In the genomic region with DNA sequence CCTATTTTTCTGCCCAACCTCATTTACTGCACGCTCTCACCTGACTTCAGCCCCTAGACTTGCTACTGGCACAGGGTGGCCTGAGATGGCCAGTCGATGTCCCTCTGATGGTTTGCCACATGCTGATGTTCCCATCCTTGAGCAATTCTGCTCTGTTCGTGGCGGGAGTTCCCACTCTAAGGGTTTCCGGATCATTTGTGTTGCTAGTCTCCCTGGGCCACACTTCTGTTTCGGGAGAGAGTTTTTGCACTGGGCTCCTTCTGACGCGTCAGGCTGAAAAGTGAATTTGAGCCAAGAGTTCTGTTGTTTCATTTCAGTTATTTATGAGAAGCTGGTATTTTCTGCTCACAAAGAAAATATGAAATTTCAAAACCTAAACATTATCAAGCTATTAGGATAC, we compare ENCODE assay signal across 28 cellular contexts.
"Had no signal": no experiment of that assay in that cellular context is flagged by ENCODE, and none has a peak within 500 bp of the region (broad histone marks: within the 10 kb centered on the region; RNA-seq: fewer than 3 reads in every experiment).

No MANE protein-coding gene starts in this region.

- H3K36me3 ChIP-seq: cardiac muscle cell, gastrocnemius medialis, heart right ventricle, lower lobe of right lung, ovary, prostate gland, suprapubic skin, vagina had no signal

- H3K9me3 Mint-ChIP-seq: activated naive CD8-positive, alpha-beta T cell treated with anti-CD3 and anti-CD28 coated beads, Interleukin-2, amount 10 ng/mL, durations not matched to agents 7 days and 5 days; activated T-cell treated with anti-CD3 and anti-CD28 coated beads, Interleukin-2, amount 50 U/mL, for 4 hours; dendritic cell treated with granulocyte-macrophage colony-stimulating factor and Interleukin-4, amounts not matched to agents 40 ng/mL and 50 ng/mL, for 4 days; T-helper 1 cell treated with Interleukin-12 subunit alpha and Interleukin-12 subunit beta and Interleukin-4 antibody, amounts not matched to agents 30 μg/mL and 1 μg/mL, for 36 hours; WTC11 had no signal

- DNase-seq: activated CD4-positive, alpha-beta T cell treated with anti-CD3 and anti-CD28 coated beads, Interleukin-2, amount 50 U/mL, for 4 hours; activated CD8-positive, alpha-beta memory T cell treated with anti-CD3 and anti-CD28 coated beads for 24 hours; activated CD8-positive, alpha-beta memory T cell treated with anti-CD3 and anti-CD28 coated beads, Interleukin-2, amount 50 U/mL, for 4 hours; activated naive CD4-positive, alpha-beta T cell treated with Interleukin-2 at 50 U/mL for 16 hours; activated naive CD8-positive, alpha-beta T cell treated with anti-CD3 and anti-CD28 coated beads, Interleukin-2, amount 10 ng/mL, durations not matched to agents 7 days and 5 days; activated T-cell treated with anti-CD3 and anti-CD28 coated beads, Interleukin-2, amount 50 U/mL, for 4 hours; amygdala; body of pancreas; effector CD4-positive, alpha-beta T cell; gastrocnemius medialis; heart right ventricle; left colon; lower lobe of right lung; naive thymus-derived CD8-positive, alpha-beta T cell; stimulated activated CD4-positive, alpha-beta T cell treated with anti-CD3 and anti-CD28 coated beads, Interleukin-1b, Interleukin-23, amount 100 ng/mL, for 48 hours; T1000 had no signal

- H3K4me3 ChIP-seq: body of pancreas, cardiac muscle cell, gastrocnemius medialis, heart right ventricle, lower lobe of right lung, ovary, prostate gland, skin epidermis, suprapubic skin, vagina had no signal

- H3K27ac Mint-ChIP-seq: activated naive CD8-positive, alpha-beta T cell treated with anti-CD3 and anti-CD28 coated beads, Interleukin-2, amount 10 ng/mL, durations not matched to agents 7 days and 5 days; activated T-helper 2 cell treated with anti-CD3 and anti-CD28 coated beads, Interferon-gamma antibody, Interleukin-2, Interleukin-4, amounts not matched to agents 10 μg/mL and 5 μg/mL and 100 μg/mL, durations not matched to agents 14 hours and 24 hours and 36 hours; dendritic cell treated with granulocyte-macrophage colony-stimulating factor and Interleukin-4, amounts not matched to agents 40 ng/mL and 50 ng/mL, for 4 days; naive thymus-derived CD8-positive, alpha-beta T cell; stimulated activated naive CD8-positive, alpha-beta T cell treated with anti-CD3 and anti-CD28 coated beads, Interleukin-15, Interleukin-2, amounts not matched to agents 100 ng/mL and 50 ng/mL, for 24 hours; T-helper 1 cell treated with Interleukin-12 subunit alpha and Interleukin-12 subunit beta and Interleukin-4 antibody, amounts not matched to agents 30 μg/mL and 1 μg/mL, for 36 hours; type B pancreatic cell; WTC11 had no signal

- H3K27ac ChIP-seq: body of pancreas, cardiac muscle cell, gastrocnemius medialis, lower lobe of right lung, prostate gland, skin epidermis, suprapubic skin, vagina had no signal

- H3K9me3 ChIP-seq: body of pancreas, gastrocnemius medialis, heart right ventricle, lower lobe of right lung, ovary, prostate gland, suprapubic skin, vagina had no signal

- H3K27me3 Mint-ChIP-seq: activated naive CD8-positive, alpha-beta T cell treated with anti-CD3 and anti-CD28 coated beads, Interleukin-2, amount 10 ng/mL, durations not matched to agents 7 days and 5 days; naive thymus-derived CD8-positive, alpha-beta T cell; stimulated activated naive CD8-positive, alpha-beta T cell treated with anti-CD3 and anti-CD28 coated beads, Interleukin-15, Interleukin-2, amounts not matched to agents 100 ng/mL and 50 ng/mL, for 24 hours; type B pancreatic cell had no signal

- H3K27me3 ChIP-seq: body of pancreas, cardiac muscle cell, gastrocnemius medialis, heart right ventricle, ovary, suprapubic skin, vagina had no signal

- ATAC-seq: activated T-cell treated with anti-CD3 and anti-CD28 coated beads, Interleukin-2, amount 50 U/mL, for 4 hours; body of pancreas; left colon; lower lobe of right lung; naive thymus-derived CD8-positive, alpha-beta T cell; WTC11 had no signal

- H3K4me3 Mint-ChIP-seq: activated naive CD8-positive, alpha-beta T cell treated with anti-CD3 and anti-CD28 coated beads, Interleukin-2, amount 10 ng/mL, durations not matched to agents 7 days and 5 days; activated T-cell treated with anti-CD3 and anti-CD28 coated beads, Interleukin-2, amount 50 U/mL, for 4 hours; dendritic cell treated with granulocyte-macrophage colony-stimulating factor and Interleukin-4, amounts not matched to agents 40 ng/mL and 50 ng/mL, for 4 days; naive thymus-derived CD8-positive, alpha-beta T cell; stimulated activated naive CD8-positive, alpha-beta T cell treated with anti-CD3 and anti-CD28 coated beads, Interleukin-15, Interleukin-2, amounts not matched to agents 100 ng/mL and 50 ng/mL, for 24 hours; T-helper 1 cell treated with Interleukin-12 subunit alpha and Interleukin-12 subunit beta and Interleukin-4 antibody, amounts not matched to agents 30 μg/mL and 1 μg/mL, for 36 hours; type B pancreatic cell; WTC11 had no signal

- H3K36me3 Mint-ChIP-seq: activated naive CD8-positive, alpha-beta T cell treated with anti-CD3 and anti-CD28 coated beads, Interleukin-2, amount 10 ng/mL, durations not matched to agents 7 days and 5 days; naive thymus-derived CD8-positive, alpha-beta T cell; type B pancreatic cell; WTC11 had no signal
